In the genomic region with DNA sequence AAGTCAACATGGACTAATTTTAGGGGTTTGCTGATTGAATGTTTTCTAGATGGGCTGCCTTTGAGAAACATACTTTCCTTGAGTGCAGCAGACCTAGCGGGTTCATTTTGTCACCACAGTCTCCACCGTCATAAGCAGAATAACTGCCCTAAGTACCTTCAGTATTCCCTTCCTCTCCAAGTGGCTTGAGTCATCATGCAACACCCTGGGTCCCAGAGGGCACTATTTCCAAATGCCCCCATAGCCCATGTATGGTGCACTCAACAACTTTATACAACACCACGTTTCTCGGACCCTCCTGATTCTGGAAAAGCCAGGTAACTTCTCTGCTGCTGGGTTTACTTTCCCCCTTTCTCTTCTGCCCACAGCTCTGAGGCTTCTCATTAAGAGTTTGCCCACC, we compare ENCODE assay signal across 23 cellular contexts.
"Had no signal": no experiment of that assay in that cellular context is flagged by ENCODE, and none has a peak within 500 bp of the region (broad histone marks: within the 10 kb centered on the region; RNA-seq: fewer than 3 reads in every experiment).

No MANE protein-coding gene starts in this region.

- H3K36me3 ChIP-seq: colonic mucosa, esophagus squamous epithelium, gastrocnemius medialis, gastroesophageal sphincter, heart left ventricle, heart right ventricle had no signal

- H3K27ac Mint-ChIP-seq: dendritic cell treated with granulocyte-macrophage colony-stimulating factor and Interleukin-4, amounts not matched to agents 40 ng/mL and 50 ng/mL, for 4 days; effector memory CD8-positive, alpha-beta T cell; endodermal cell had no signal

- H3K9me3 Mint-ChIP-seq: dendritic cell treated with granulocyte-macrophage colony-stimulating factor and Interleukin-4, amounts not matched to agents 40 ng/mL and 50 ng/mL, for 4 days had no signal

- H3K9me3 ChIP-seq: colonic mucosa, esophagus squamous epithelium, gastrocnemius medialis, gastroesophageal sphincter, heart left ventricle, heart right ventricle had no signal

- DNase-seq: colonic mucosa; cortex of kidney; dermis blood vessel endothelial cell; dorsolateral prefrontal cortex; effector CD4-positive, alpha-beta T cell; effector CD8-positive, alpha-beta T cell; effector memory CD4-positive, alpha-beta T cell; effector memory CD8-positive, alpha-beta T cell; endodermal cell; erythroblast; esophagus squamous epithelium; foreskin fibroblast; foreskin keratinocyte; foreskin melanocyte; gastrocnemius medialis; glutamatergic neuron; head of caudate nucleus; heart left ventricle; heart right ventricle had no signal

- H3K27ac ChIP-seq: colonic mucosa, coronary artery, dorsolateral prefrontal cortex, epithelial cell of prostate, esophagus squamous epithelium, foreskin keratinocyte, gastrocnemius medialis, gastroesophageal sphincter, heart left ventricle, heart right ventricle had no signal

- H3K27me3 Mint-ChIP-seq: dendritic cell treated with granulocyte-macrophage colony-stimulating factor and Interleukin-4, amounts not matched to agents 40 ng/mL and 50 ng/mL, for 4 days had no signal

- H3K27me3 ChIP-seq: colonic mucosa, esophagus squamous epithelium, foreskin keratinocyte, gastrocnemius medialis, gastroesophageal sphincter, heart left ventricle, heart right ventricle had no signal

- H3K4me3 ChIP-seq: colonic mucosa, coronary artery, dorsolateral prefrontal cortex, esophagus squamous epithelium, gastrocnemius medialis, gastroesophageal sphincter, heart left ventricle, heart right ventricle had no signal

- H3K4me1 ChIP-seq: colonic mucosa, esophagus squamous epithelium, foreskin keratinocyte, gastrocnemius medialis, gastroesophageal sphincter had no signal

- H3K4me3 Mint-ChIP-seq: dendritic cell treated with granulocyte-macrophage colony-stimulating factor and Interleukin-4, amounts not matched to agents 40 ng/mL and 50 ng/mL, for 4 days; effector memory CD8-positive, alpha-beta T cell; endodermal cell had no signal
